In genomic region chr10:15324611-15325010, GRCh38 we compare ENCODE assay signal across 28 cellular contexts. TPM values are rescaled to one million over a fixed set of nuclear protein-coding genes. Genes with fewer than 3 reads are reported as not detected.
DNase-seq lines count a peak whose midpoint lies in the region; FAIRE-seq and TF ChIP-seq lines count a peak whose summit lies in the region.
"Had no signal": no experiment of that assay in that cellular context is flagged by ENCODE, and none has a peak within 500 bp of the region (broad histone marks: within the 10 kb centered on the region; RNA-seq: fewer than 3 reads in every experiment).

No MANE protein-coding gene starts in this region.

- H3K9me3 Mint-ChIP-seq in HFFc6, result peaks cover 4% of the 10 kb centered on the region; the same call in 1 of the 2 replicates
- H3K9me3 Mint-ChIP-seq in astrocyte (ENCODE audit: unreplicated experiment), result no peaks in the 10 kb centered on the region
- peaks cover 14% of the 10 kb centered on the region for H3K9me3 Mint-ChIP-seq in glutamatergic neuron (ENCODE audit: unreplicated experiment)
- H3K9me3 Mint-ChIP-seq in T-helper 2 cell treated with Interferon-gamma antibody and Interleukin-4, amounts not matched to agents 5 μg/mL and 100 μg/mL, for 36 hours, result no peaks in the 10 kb centered on the region
- H3K9me3 Mint-ChIP-seq: activated T-cell treated with anti-CD3 and anti-CD28 coated beads, Interleukin-2, amount 50 U/mL, for 72 hours; memory B cell had no signal

- no peak overlapping the region for H3K9ac ChIP-seq in astrocyte (ENCODE audit: low read length)
- H3K9ac ChIP-seq: parathyroid adenoma had no signal

- peak overlapping the region; percentile 57 for H3K4me2 ChIP-seq in astrocyte (ENCODE audit: low read length)

- no peaks in the 10 kb centered on the region for H3K9me3 ChIP-seq in astrocyte (ENCODE audit: insufficient read depth, low read depth, low read length)
- H3K9me3 ChIP-seq: right atrium auricular region, thyroid gland, vagina had no signal

- H3K4me3 Mint-ChIP-seq in HFFc6 (no peak overlapping the region), astrocyte (ENCODE audit: unreplicated experiment) (no peak overlapping the region), glutamatergic neuron (ENCODE audit: unreplicated experiment) (peak overlapping the region; percentile 5)
- H3K4me3 Mint-ChIP-seq in T-helper 2 cell treated with Interferon-gamma antibody and Interleukin-4, amounts not matched to agents 5 μg/mL and 100 μg/mL, for 36 hours, result no peak overlapping the region
- H3K4me3 Mint-ChIP-seq: activated CD8-positive, alpha-beta memory T cell treated with anti-CD3 and anti-CD28 coated beads, Interleukin-2, amount 10 ng/mL, durations not matched to agents 7 days and 5 days; activated T-cell treated with anti-CD3 and anti-CD28 coated beads, Interleukin-2, amount 50 U/mL, for 72 hours; CD4-positive, alpha-beta memory T cell; IgD-negative memory B cell; memory B cell had no signal

- peaks cover 38% of the 10 kb centered on the region for H3K79me2 ChIP-seq in astrocyte (ENCODE audit: insufficient read depth, low read length)

- peaks cover 60% of the 10 kb centered on the region for H4K20me1 ChIP-seq in astrocyte (ENCODE audit: insufficient read depth, low read length)

- H3K4me1 ChIP-seq in astrocyte (ENCODE audit: insufficient read depth, low read length), result peaks cover 27% of the 10 kb centered on the region
- H3K4me1 ChIP-seq: parathyroid adenoma had no signal

- H3K36me3 ChIP-seq in astrocyte (ENCODE audit: insufficient read depth, low read length), result no peaks in the 10 kb centered on the region
- H3K36me3 ChIP-seq: brain microvascular endothelial cell, right atrium auricular region, thyroid gland, vagina had no signal

- H3K4me1 Mint-ChIP-seq in HFFc6 (ENCODE audit: low read depth) (peaks cover 55% of the 10 kb centered on the region), astrocyte (ENCODE audit: low read depth, unreplicated experiment) (peaks cover 43% of the 10 kb centered on the region), glutamatergic neuron (ENCODE audit: low read depth, unreplicated experiment) (peaks cover 33% of the 10 kb centered on the region)
- peaks cover 3% of the 10 kb centered on the region for H3K4me1 Mint-ChIP-seq in T-helper 2 cell treated with Interferon-gamma antibody and Interleukin-4, amounts not matched to agents 5 μg/mL and 100 μg/mL, for 36 hours (ENCODE audit: low read depth)
- H3K4me1 Mint-ChIP-seq: IgD-negative memory B cell, memory B cell had no signal

- H3K27me3 Mint-ChIP-seq in HFFc6 (ENCODE audit: insufficient read depth) (peaks cover 6% of the 10 kb centered on the region; the same call in 1 of the 2 replicates), astrocyte (ENCODE audit: low read depth, unreplicated experiment) (no peaks in the 10 kb centered on the region), glutamatergic neuron (ENCODE audit: unreplicated experiment) (peaks cover 2% of the 10 kb centered on the region)
- H3K27me3 Mint-ChIP-seq in T-helper 2 cell treated with Interferon-gamma antibody and Interleukin-4, amounts not matched to agents 5 μg/mL and 100 μg/mL, for 36 hours (ENCODE audit: low read depth), result peaks cover 9% of the 10 kb centered on the region

- H3K36me3 Mint-ChIP-seq in HFFc6 (ENCODE audit: low read depth), result peaks cover 14% of the 10 kb centered on the region
- peaks cover 5% of the 10 kb centered on the region for H3K36me3 Mint-ChIP-seq in astrocyte (ENCODE audit: low read depth, unreplicated experiment)
- H3K36me3 Mint-ChIP-seq in glutamatergic neuron (ENCODE audit: unreplicated experiment), result no peaks in the 10 kb centered on the region
- no peaks in the 10 kb centered on the region for H3K36me3 Mint-ChIP-seq in T-helper 2 cell treated with Interferon-gamma antibody and Interleukin-4, amounts not matched to agents 5 μg/mL and 100 μg/mL, for 36 hours (ENCODE audit: low read depth)
- H3K36me3 Mint-ChIP-seq: activated CD8-positive, alpha-beta memory T cell treated with anti-CD3 and anti-CD28 coated beads, Interleukin-2, amount 10 ng/mL, durations not matched to agents 7 days and 5 days; CD4-positive, alpha-beta memory T cell; IgD-negative memory B cell; memory B cell had no signal

- DNase-seq in AG08395 (ENCODE audit: low spot score), result peak; percentile 59
- DNase-seq in HFFc6, result peak; percentile 4
- DNase-seq in astrocyte (ENCODE audit: low read depth), result peak; percentile 84
- no peak for DNase-seq in glutamatergic neuron
- DNase-seq in cerebellar cortex (ENCODE audit: low spot score), result no peak
- no peak for DNase-seq in COLO668 (lab: John Stamatoyannopoulos, UW; ENCODE audit: unreplicated experiment)
- DNase-seq in T-helper 2 cell treated with Interferon-gamma antibody and Interleukin-4, amounts not matched to agents 5 μg/mL and 100 μg/mL, for 36 hours (ENCODE audit: low spot score), result no peak
- DNase-seq in NCI-H1417 treated with DMSO at 0.1 percent for 48 hours (lab: John Stamatoyannopoulos, UW), result no peak
- DNase-seq: activated CD8-positive, alpha-beta memory T cell treated with anti-CD3 and anti-CD28 coated beads, Interleukin-2, amount 10 ng/mL, durations not matched to agents 7 days and 5 days; activated naive CD4-positive, alpha-beta T cell treated with Interleukin-2 at 50 U/mL for 16 hours; activated T-cell treated with anti-CD3 and anti-CD28 coated beads, Interleukin-2, amount 50 U/mL, for 72 hours; brain microvascular endothelial cell; CD4-positive, alpha-beta memory T cell; NCI-H1048; NCI-H1694 treated with DMSO at 0.1 percent for 48 hours; NCI-H446; NCI-H774; stimulated activated CD4-positive, alpha-beta T cell treated with anti-CD3 and anti-CD28 coated beads, Interleukin-4, amount 100 ng/mL, for 1 hour; T-helper 1 cell; thyroid gland had no signal

- H3K27me3 ChIP-seq in astrocyte (ENCODE audit: insufficient read depth, low read length), result no peaks in the 10 kb centered on the region
- H3K27me3 ChIP-seq: brain microvascular endothelial cell, right atrium auricular region, thyroid gland, vagina had no signal

- TF ChIP-seq CTCF in HFFc6 (IDR thresholded peaks at IDR 0.05) (no peak), astrocyte (IDR thresholded peaks at IDR 0.05; ENCODE audit: insufficient read depth, low read depth, low read length) (no peak), glutamatergic neuron (IDR thresholded peaks at IDR 0.05; ENCODE audit: partially characterized antibody, unreplicated experiment) (no peak)

- no peak overlapping the region for H3K4me3 ChIP-seq in astrocyte (ENCODE audit: insufficient read depth, low read depth, low read length)
- H3K4me3 ChIP-seq: right atrium auricular region, thyroid gland, vagina had no signal

- H2AFZ ChIP-seq in astrocyte (ENCODE audit: low read depth, low read length), result no peak overlapping the region
- H2AFZ ChIP-seq: parathyroid adenoma had no signal

- H3K27ac ChIP-seq in astrocyte (ENCODE audit: low read depth, low read length), result no peak overlapping the region
- H3K27ac ChIP-seq: right atrium auricular region, vagina had no signal

- peak; percentile 26 for FAIRE-seq in astrocyte (lab: Jason Lieb, UNC)
- FAIRE-seq: A204.1, islet of Langerhans, RCC 7860 had no signal

- H3K27ac Mint-ChIP-seq in HFFc6, result peak overlapping the region; percentile 2; the same call in 1 of the 2 replicates
- H3K27ac Mint-ChIP-seq in astrocyte (ENCODE audit: unreplicated experiment), result peak overlapping the region; percentile 72
- peak overlapping the region; percentile 44 for H3K27ac Mint-ChIP-seq in glutamatergic neuron (ENCODE audit: unreplicated experiment)
- no peak overlapping the region for H3K27ac Mint-ChIP-seq in T-helper 2 cell treated with Interferon-gamma antibody and Interleukin-4, amounts not matched to agents 5 μg/mL and 100 μg/mL, for 36 hours
- H3K27ac Mint-ChIP-seq: activated CD8-positive, alpha-beta memory T cell treated with anti-CD3 and anti-CD28 coated beads, Interleukin-2, amount 10 ng/mL, durations not matched to agents 7 days and 5 days; activated T-cell treated with anti-CD3 and anti-CD28 coated beads, Interleukin-2, amount 50 U/mL, for 72 hours; IgD-negative memory B cell; memory B cell had no signal

RNA-seq across cellular contexts. Expression of gene FAM171A1, which starts 46.5 kb away (rescaled TPM):
- total RNA-seq in HFFc6 (2021; fragmentation: NEBNext Ultra II Directional; extraction: Animal tissue kit (Norgen Biotek cat#: 25700)), result 10 to 100 TPM; 33.4 to 60.7 (median 48.6) TPM
- total RNA-seq in astrocyte (51.9 TPM in 2 replicates), glutamatergic neuron (ENCODE audit: unreplicated experiment) (186 TPM)

Comparison
In these comparisons a context has a peak if more than half of its experiments do, and no peak if none do; other contexts are left out.
1. DNase-seq: peak in AG08395 (single experiment), HFFc6 (single experiment) and astrocyte (single experiment); none in glutamatergic neuron (single experiment), cerebellar cortex (single experiment), COLO668 (single experiment), T-helper 2 cell treated with Interferon-gamma antibody and Interleukin-4, amounts not matched to agents 5 μg/mL and 100 μg/mL, for 36 hours (single experiment) and NCI-H1417 treated with DMSO at 0.1 percent for 48 hours (single experiment).